13 cellular contexts compared by ENCODE assay signal in the genomic region with DNA sequence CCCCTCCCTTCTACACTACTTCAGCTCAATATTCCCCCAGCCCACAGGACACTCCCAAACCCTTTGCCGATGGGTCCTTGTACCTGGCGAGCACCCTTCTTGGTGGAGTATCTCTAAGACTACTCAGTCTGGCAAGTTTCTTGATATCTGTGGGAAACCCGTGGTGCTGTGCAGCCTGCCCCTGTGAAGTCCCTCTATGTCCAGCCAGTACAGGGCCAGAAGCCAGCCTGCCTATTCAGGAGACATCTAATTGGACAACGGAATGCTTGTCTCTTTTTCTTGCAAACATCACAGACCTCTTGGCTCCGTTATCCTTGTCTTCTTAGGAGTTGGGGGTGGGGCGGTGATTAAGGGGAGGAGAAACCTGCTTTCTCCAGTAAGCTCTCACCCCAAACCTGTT. TPM values are rescaled to one million over a fixed set of nuclear protein-coding genes. Genes with fewer than 3 reads are reported as not detected.
DNase-seq lines count a peak whose midpoint lies in the region; ATAC-seq and TF ChIP-seq lines count a peak whose summit lies in the region.
"Had no signal": no experiment of that assay in that cellular context is flagged by ENCODE, and none has a peak within 500 bp of the region (broad histone marks: within the 10 kb centered on the region; RNA-seq: fewer than 3 reads in every experiment).

No MANE protein-coding gene starts in this region.

- BruUV-seq in IMR-90 (replicated peaks; lab: Mats Ljungman, UMichigan) = no TSS peak

- H2AK9ac ChIP-seq in IMR-90 (replicated peaks; ENCODE audit: low read depth, low read length, poor library complexity) = no peak overlapping the region

- no peak overlapping the region for H3K4me3 ChIP-seq in IMR-90 (ENCODE audit: insufficient read depth, low read depth, low read length)
- H3K4me3 ChIP-seq in osteoblast (ENCODE audit: insufficient read depth, low read length) = no peak overlapping the region
- no peak overlapping the region for H3K4me3 ChIP-seq in lower lobe of right lung
- H3K4me3 ChIP-seq: A549; BLaER1 treated with 17β-estradiol and CSF1 and Interleukin-3, amounts not matched to agents 10 nM and 100 nM; GM12878 had no signal

- H3K18ac ChIP-seq in IMR-90 (ENCODE audit: low read depth, low read length) = no peak overlapping the region

- no peak overlapping the region for H3K4me2 ChIP-seq in IMR-90 (ENCODE audit: low read depth, low read length)
- no peak overlapping the region for H3K4me2 ChIP-seq in osteoblast (ENCODE audit: insufficient read depth, low read length)
- H3K4me2 ChIP-seq: A549 had no signal

- in situ Hi-C loops in IMR-90 (cut with MboI; ENCODE audit: low sequenced_read_pairs) = no loop called here

- H2AK5ac ChIP-seq in IMR-90 (ENCODE audit: low read depth, low read length) = peak overlapping the region; percentile 17

- no peak for TF ChIP-seq POLR2A in IMR-90 (IDR thresholded peaks at IDR 0.05; ENCODE audit: low read depth, low read length)

- no peak for ATAC-seq in IMR-90 (ENCODE audit: low read depth)
- ATAC-seq in GM19397 (IDR thresholded peaks at IDR 0.05; ENCODE audit: unreplicated experiment) = no peak
- no peak for ATAC-seq in lower lobe of right lung
- ATAC-seq: A549, GM12878, HepG2 had no signal

- H2BK20ac ChIP-seq in IMR-90 (ENCODE audit: low read depth, low read length) = peak overlapping the region; percentile 61

- H2BK5ac ChIP-seq in IMR-90 (ENCODE audit: low read depth, low read length, poor library complexity, severe bottlenecking) = no peak overlapping the region

- no peaks in the 10 kb centered on the region for H3K27me3 ChIP-seq in IMR-90 (ENCODE audit: control insufficient read depth, insufficient read depth, low read length)
- H3K27me3 ChIP-seq in osteoblast (ENCODE audit: insufficient read depth, low read length) = no peaks in the 10 kb centered on the region
- H3K27me3 ChIP-seq in lower lobe of right lung (ENCODE audit: low read depth) = no peaks in the 10 kb centered on the region

- no peak overlapping the region; the same call in 1 of the 2 replicates for H3K14ac ChIP-seq in IMR-90 (replicated peaks; ENCODE audit: low read depth, low read length)

- no peak overlapping the region for H2AFZ ChIP-seq in IMR-90 (replicated peaks; ENCODE audit: low read length, poor library complexity)
- no peak overlapping the region for H2AFZ ChIP-seq in osteoblast (ENCODE audit: low read length)

- peaks cover 10 to 15% of the 10 kb centered on the region in 2 experiments; a peak in 2 of 4 replicates for H3K79me1 ChIP-seq in IMR-90 (ENCODE audit: low read depth in 1 of 2, low read length in 2 of 2)

- H3K23ac ChIP-seq in IMR-90 (ENCODE audit: low read depth, low read length) = no peak overlapping the region

- H3K36me3 ChIP-seq in IMR-90 (ENCODE audit: control insufficient read depth, insufficient read depth, low read length) (no peaks in the 10 kb centered on the region), osteoblast (ENCODE audit: insufficient read depth, low read length) (no peaks in the 10 kb centered on the region), lower lobe of right lung (no peaks in the 10 kb centered on the region)
- H3K36me3 ChIP-seq: BLaER1 treated with 17β-estradiol and CSF1 and Interleukin-3, amounts not matched to agents 10 nM and 100 nM had no signal

- H3K4me1 ChIP-seq in IMR-90 (ENCODE audit: control insufficient read depth, insufficient read depth, low read length) (peaks cover 15% of the 10 kb centered on the region), osteoblast (ENCODE audit: insufficient read depth, low read length) (peaks cover 27% of the 10 kb centered on the region), lower lobe of right lung (peaks cover 28% of the 10 kb centered on the region)

- 0 out of 2 replicates have a peak overlapping the region, but pooled peaks have one; percentile 6 for H4K91ac ChIP-seq in IMR-90 (ENCODE audit: insufficient read depth, low read depth, low read length)

- WGBS in IMR-90 (ENCODE audit: extremely low coverage in 2 of 2, insufficient read length in 1 of 2), 2 experiments = no CpG with 5 or more reads among the region's 6 CpGs

- peak overlapping the region; percentile 37; the same call in 1 of the 2 replicates for H2BK120ac ChIP-seq in IMR-90 (ENCODE audit: low read depth, low read length)

- peaks cover 17% of the 10 kb centered on the region for H3K9me1 ChIP-seq in IMR-90 (ENCODE audit: insufficient read depth, low read length)

- CTCF ChIA-PET in IMR-90 (lab: Yijun Ruan, JAX) = no interaction called here

- TF ChIP-seq CTCF in IMR-90 (conservative IDR thresholded peaks at IDR 0.05; ENCODE audit: low read depth, low read length) = no peak
- TF ChIP-seq CTCF in osteoblast (IDR thresholded peaks at IDR 0.05; ENCODE audit: extremely low read depth, low read depth, low read length) = no peak
- no peak for TF ChIP-seq CTCF in lower lobe of right lung (IDR thresholded peaks at IDR 0.05)

- H4K5ac ChIP-seq in IMR-90 (ENCODE audit: low read depth, low read length) = no peak overlapping the region

- TF ChIP-seq RAD21 in IMR-90 (IDR thresholded peaks at IDR 0.05; ENCODE audit: low read length) = no peak

- H3K9me3 ChIP-seq in IMR-90 (ENCODE audit: control insufficient read depth, insufficient read depth, low read length) (no peaks in the 10 kb centered on the region), osteoblast (ENCODE audit: low read depth, low read length) (no peaks in the 10 kb centered on the region), lower lobe of right lung (no peaks in the 10 kb centered on the region)
- H3K9me3 ChIP-seq: A549; BLaER1 treated with 17β-estradiol and CSF1 and Interleukin-3, amounts not matched to agents 10 nM and 100 nM had no signal

- H3K79me2 ChIP-seq in osteoblast (ENCODE audit: insufficient read depth, low read length) = peaks cover 12% of the 10 kb centered on the region

- no peak overlapping the region for H3K27ac ChIP-seq in IMR-90 (ENCODE audit: insufficient read depth, low read length)
- no peak overlapping the region for H3K27ac ChIP-seq in osteoblast (ENCODE audit: low read depth, low read length)
- H3K27ac ChIP-seq in lower lobe of right lung = no peak overlapping the region
- H3K27ac ChIP-seq: A549; BLaER1 treated with 17β-estradiol and CSF1 and Interleukin-3, amounts not matched to agents 10 nM and 100 nM had no signal

- POLR2A ChIA-PET in IMR-90 (lab: Charles Lee; ENCODE audit: unreplicated experiment) = no interaction called here

- no peak overlapping the region for H2BK15ac ChIP-seq in IMR-90 (ENCODE audit: low read depth, low read length)

- no peaks in the 10 kb centered on the region for H4K20me1 ChIP-seq in IMR-90 (ENCODE audit: insufficient read depth, low read length)
- no peaks in the 10 kb centered on the region for H4K20me1 ChIP-seq in osteoblast (ENCODE audit: insufficient read depth, low read length)
- H4K20me1 ChIP-seq: BLaER1 treated with 17β-estradiol and CSF1 and Interleukin-3, amounts not matched to agents 10 nM and 100 nM had no signal

- dilution Hi-C loops in IMR-90 (cut with HindIII; ENCODE audit: low sequenced_read_pairs, unreplicated experiment) = no loop called here

- H4K8ac ChIP-seq in IMR-90 (ENCODE audit: low read depth in 2 of 2, low read length in 2 of 2) = no peak overlapping the region

- DNase-seq in IMR-90 (no peak), islet precursor cell (peak; percentile 74), osteoblast (ENCODE audit: insufficient read length, low spot score, missing footprints) (peak; percentile 72), cerebellar cortex (ENCODE audit: low spot score) (no peak), lower lobe of right lung (no peak)
- DNase-seq: CD4-positive, CD25-positive, alpha-beta regulatory T cell; GOT3; H9 had no signal

- H3K56ac ChIP-seq in IMR-90 (ENCODE audit: extremely low read depth, insufficient read depth, low read length) = no peak overlapping the region

- H3K9ac ChIP-seq in IMR-90 (ENCODE audit: low read depth, low read length) = no peak overlapping the region
- H3K9ac ChIP-seq: BLaER1 treated with 17β-estradiol and CSF1 and Interleukin-3, amounts not matched to agents 10 nM and 100 nM had no signal

- intact Hi-C loops in IMR-90 (cut with micrococcal nuclease) (loop anchor here (5.0 kb wide), 1 partner anchor 47 kb away; no protein-coding TSS in a partner anchor), lower lobe of right lung (cut with DNase I) (no loop called here)

- H3K4ac ChIP-seq in IMR-90 (ENCODE audit: low read depth, low read length) = 0 out of 2 replicates have a peak overlapping the region, but pooled peaks have one; percentile 11

TF ChIP-seq in IMR-90, 13 proteins besides CTCF, POLR2A, EP300 and RAD21 (continues in another document):
- TF ChIP-seq MXI1 (IDR thresholded peaks at IDR 0.05; ENCODE audit: borderline replicate concordance, low read depth, low read length) (no peak), BHLHE40 (IDR thresholded peaks at IDR 0.05; ENCODE audit: low read depth, low read length) (no peak), CEBPB (IDR thresholded peaks at IDR 0.05; ENCODE audit: low read depth, low read length) (no peak), CHD1 (IDR thresholded peaks at IDR 0.05; ENCODE audit: low read depth, low read length) (no peak), FOS (IDR thresholded peaks at IDR 0.05; ENCODE audit: low read depth, low read length) (no peak), RFX5 (IDR thresholded peaks at IDR 0.05; ENCODE audit: low read depth, low read length) (no peak), MAFK (IDR thresholded peaks at IDR 0.05; ENCODE audit: low read depth, low read length) (no peak), NFE2L2 (IDR thresholded peaks at IDR 0.05; ENCODE audit: low read depth, low read length) (no peak)
- TF ChIP-seq, protein P1, sequence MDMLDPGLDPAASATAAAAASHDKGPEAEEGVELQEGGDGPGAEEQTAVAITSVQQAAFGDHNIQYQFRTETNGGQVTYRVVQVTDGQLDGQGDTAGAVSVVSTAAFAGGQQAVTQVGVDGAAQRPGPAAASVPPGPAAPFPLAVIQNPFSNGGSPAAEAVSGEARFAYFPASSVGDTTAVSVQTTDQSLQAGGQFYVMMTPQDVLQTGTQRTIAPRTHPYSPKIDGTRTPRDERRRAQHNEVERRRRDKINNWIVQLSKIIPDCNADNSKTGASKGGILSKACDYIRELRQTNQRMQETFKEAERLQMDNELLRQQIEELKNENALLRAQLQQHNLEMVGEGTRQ (IDR thresholded peaks at IDR 0.05; ENCODE audit: low read depth, low read length) = no peak

RNA-seq across cellular contexts. Expression of a gene that starts 3.7 kb away (rescaled TPM):
- 33.2 and 34.2 TPM in 2 replicates for total RNA-seq in IMR-90 (2012; rRNA removed)
- 267 and 338 TPM in 2 replicates for polyA plus RNA-seq in IMR-90 (2012; rRNA removed)
- 354 and 595 TPM in 2 replicates for polyA plus RNA-seq in IMR-90 (2012; cell fraction: cytosol; rRNA removed)
- 197 and 320 TPM in 2 replicates for polyA plus RNA-seq in IMR-90 (2012; cell fraction: nucleus; rRNA removed; ENCODE audit: low replicate concordance)
- total RNA-seq in osteoblast = 680 and 715 TPM in 2 replicates
- total RNA-seq in lower lobe of right lung = 322 TPM

Comparison
In these comparisons a context has a peak if more than half of its experiments do, and no peak if none do; other contexts are left out.
1. DNase-seq: peak in islet precursor cell (single experiment) and osteoblast (single experiment); none in IMR-90 (single experiment), cerebellar cortex (single experiment) and lower lobe of right lung (single experiment).